ENCODE assay signal across 2 cellular contexts in genomic region chr1:50697440-50698421, GRCh38.
TF ChIP-seq lines count a peak whose summit lies in the region.

No MANE protein-coding gene starts in this region.

TF ChIP-seq in IMR-90, 13 proteins besides CTCF, POLR2A, EP300 and RAD21:
- TF ChIP-seq RFX5 (IDR thresholded peaks at IDR 0.05; ENCODE audit: low read depth, low read length): no peak
- TF ChIP-seq MXI1 (IDR thresholded peaks at IDR 0.05; ENCODE audit: borderline replicate concordance, low read depth, low read length): no peak
- TF ChIP-seq BHLHE40 (IDR thresholded peaks at IDR 0.05; ENCODE audit: low read depth, low read length): no peak
- TF ChIP-seq CEBPB (IDR thresholded peaks at IDR 0.05; ENCODE audit: low read depth, low read length): peak; percentile 55
- TF ChIP-seq FOS (IDR thresholded peaks at IDR 0.05; ENCODE audit: low read depth, low read length): no peak
TF ChIP-seq in IMR-90: peak in this region for 1.

TF ChIP-seq in HepG2, 621 proteins besides CTCF, POLR2A, EP300 and RAD21:
- TF ChIP-seq LCORL (IDR thresholded peaks at IDR 0.05) (no peak), LCORL (CRISPR knock-in tag; IDR thresholded peaks at IDR 0.05) (no peak)
TF ChIP-seq in HepG2: peak in this region for 0.
